16 cellular contexts compared by ENCODE assay signal in genomic region chr2:182302174-182302573, GRCh38.
DNase-seq lines count a peak whose midpoint lies in the region; ATAC-seq and TF ChIP-seq lines count a peak whose summit lies in the region.
"Had no signal": no experiment of that assay in that cellular context is flagged by ENCODE, and none has a peak within 500 bp of the region (broad histone marks: within the 10 kb centered on the region; RNA-seq: fewer than 3 reads in every experiment).

No MANE protein-coding gene starts in this region.

- H3K9me3 ChIP-seq in smooth muscle cell (replicated peaks; ENCODE audit: low read depth): no peaks in the 10 kb centered on the region
- H3K9me3 ChIP-seq in heart right ventricle: no peaks in the 10 kb centered on the region
- H3K9me3 ChIP-seq: Peyer's patch, transverse colon had no signal

- H3K27ac ChIP-seq in smooth muscle cell (ENCODE audit: low read depth) (peak overlapping the region; percentile 15), heart right ventricle (no peak overlapping the region)
- H3K27ac ChIP-seq: Peyer's patch, transverse colon had no signal

- TF ChIP-seq CTCF in smooth muscle cell (IDR thresholded peaks at IDR 0.05; ENCODE audit: borderline replicate concordance, insufficient read depth, poor library complexity, severe bottlenecking) (no peak), heart right ventricle (IDR thresholded peaks at IDR 0.05) (no peak)

- H3K9ac ChIP-seq in smooth muscle cell (ENCODE audit: low read depth): no peak overlapping the region

- no peaks in the 10 kb centered on the region for H3F3A ChIP-seq in smooth muscle cell (ENCODE audit: low read depth)

- DNase-seq in GM03348 (ENCODE audit: low spot score) (peak; percentile 16), NCI-H226 (peak; percentile 83), fibroblast of gingiva (ENCODE audit: low read depth) (peak; percentile 78), smooth muscle cell (lab: John Stamatoyannopoulos, UW; ENCODE audit: unreplicated experiment) (no peak), heart right ventricle (no peak)
- DNase-seq: activated CD4-positive, alpha-beta T cell treated with anti-CD3 and anti-CD28 coated beads for 1 hour; hippocampal formation; NCI-H1694 treated with DMSO at 0.1 percent for 48 hours; NCI-H524 treated with DMSO at 0.1 percent for 48 hours; Peyer's patch; stimulated activated CD4-positive, alpha-beta T cell treated with anti-CD3 and anti-CD28 coated beads, Interleukin-1b, Interleukin-23, amount 100 ng/mL, for 48 hours; T-cell; transverse colon had no signal

- intact Hi-C loops in heart right ventricle (cut with DNase I): loop anchor here in 1 of 10 donors (10.0 kb wide), 1 partner anchor 343 kb away; no protein-coding TSS in a partner anchor

- peak overlapping the region; percentile 59 for H3K4me2 ChIP-seq in smooth muscle cell

- ATAC-seq in HG03039 (IDR thresholded peaks at IDR 0.05; ENCODE audit: unreplicated experiment) (no peak), HG03159 (IDR thresholded peaks at IDR 0.05; ENCODE audit: unreplicated experiment) (no peak), heart right ventricle (no peak)
- ATAC-seq: activated naive CD4-positive, alpha-beta T cell treated with anti-CD3 and anti-CD28 coated beads, Interleukin-2, amount 50 U/mL, for 72 hours; T-cell had no signal

- no peaks in the 10 kb centered on the region for H4K20me1 ChIP-seq in smooth muscle cell (ENCODE audit: low read depth)

- H3K4me1 ChIP-seq in smooth muscle cell (ENCODE audit: low read depth) (no peaks in the 10 kb centered on the region), heart right ventricle (peaks cover 0 to 33% (median 4%) of the 10 kb centered on the region in 9 donors)
- H3K4me1 ChIP-seq: Peyer's patch, transverse colon had no signal

- H3K4me3 ChIP-seq in smooth muscle cell (no peak overlapping the region), heart right ventricle (no peak overlapping the region)
- H3K4me3 ChIP-seq: Peyer's patch, transverse colon had no signal

- H2AFZ ChIP-seq in smooth muscle cell (ENCODE audit: low read depth): no peak overlapping the region

- H3K36me3 ChIP-seq in smooth muscle cell (ENCODE audit: low read depth): no peaks in the 10 kb centered on the region
- H3K36me3 ChIP-seq in heart right ventricle: no peaks in the 10 kb centered on the region
- H3K36me3 ChIP-seq: Peyer's patch, transverse colon had no signal

- 24% methylated on average over 3 of the region's 3 CpGs for WGBS in smooth muscle cell (ENCODE audit: low lambda C conversion rate)
- 71% methylated on average over 3 of the region's 3 CpGs for WGBS in heart right ventricle, 2 donors

- H3K27me3 ChIP-seq in smooth muscle cell (ENCODE audit: low read depth) (no peaks in the 10 kb centered on the region), heart right ventricle (no peaks in the 10 kb centered on the region)
- H3K27me3 ChIP-seq: Peyer's patch, transverse colon had no signal

- H3K79me2 ChIP-seq in smooth muscle cell (ENCODE audit: low read depth): no peaks in the 10 kb centered on the region

Comparison
In these comparisons a context has a peak if more than half of its experiments do, and no peak if none do; other contexts are left out.
1. DNase-seq: peak in GM03348 (single experiment), NCI-H226 (single experiment) and fibroblast of gingiva (single experiment); none in smooth muscle cell (single experiment) and heart right ventricle (0 of 2).